Comparison of ENCODE assay signal across 28 cellular contexts in genomic region chr11:36219996-36220395, GRCh38.
"Had no signal": no experiment of that assay in that cellular context is flagged by ENCODE, and none has a peak within 500 bp of the region (broad histone marks: within the 10 kb centered on the region; RNA-seq: fewer than 3 reads in every experiment).

No MANE protein-coding gene starts in this region.

- H3K4me1 ChIP-seq: neural progenitor cell, parathyroid adenoma, psoas muscle, thyroid gland, tibial nerve had no signal

- DNase-seq: occipital lobe; ovary; posterior cingulate gyrus; psoas muscle; right cardiac atrium; right lobe of liver; sigmoid colon; small intestine; stimulated activated CD4-positive, alpha-beta T cell treated with anti-CD3 and anti-CD28 coated beads, Interleukin-15, amount 100 ng/mL, for 24 hours; stimulated activated CD4-positive, alpha-beta T cell treated with anti-CD3 and anti-CD28 coated beads, Interleukin-2, amount 100 ng/mL, for 24 hours; stimulated activated CD4-positive, alpha-beta T cell treated with anti-CD3 and anti-CD28 coated beads, Interleukin-2, amount 100 ng/mL, for 48 hours; stimulated activated CD4-positive, alpha-beta T cell treated with anti-CD3 and anti-CD28 coated beads, Interleukin-4, amount 100 ng/mL, for 24 hours; stimulated activated naive B cell treated with anti-CD40 and anti-IgM and Interleukin-4, amounts not matched to agents 10 μg/mL and 1 μg/mL and 100 μg/mL, for 72 hours; stimulated activated naive CD4-positive, alpha-beta T cell treated with Interleukin-2 at 50 U/mL for 16 hours; stomach; thyroid gland; trophoblast cell; upper lobe of left lung had no signal

- H3K4me3 Mint-ChIP-seq: nephron; neural progenitor cell; stimulated activated effector memory CD8-positive, alpha-beta T cell treated with anti-CD3 and anti-CD28 coated beads, Interleukin-12 subunit alpha, Interleukin-12 subunit beta, amount 100 ng/mL, for 72 hours; stimulated activated naive B cell treated with anti-CD40 and anti-IgM and Interleukin-4, amounts not matched to agents 10 μg/mL and 1 μg/mL and 100 μg/mL, for 72 hours; stimulated activated naive CD8-positive, alpha-beta T cell treated with anti-CD3 and anti-CD28 coated beads, Interleukin-15, Interleukin-2, amounts not matched to agents 100 ng/mL and 50 ng/mL, for 24 hours had no signal

- H3K27ac Mint-ChIP-seq: nephron; neural progenitor cell; progenitor cell of endocrine pancreas; stimulated activated effector memory CD8-positive, alpha-beta T cell treated with anti-CD3 and anti-CD28 coated beads, Interleukin-12 subunit alpha, Interleukin-12 subunit beta, amount 100 ng/mL, for 72 hours; stimulated activated naive B cell treated with anti-CD40 and anti-IgM and Interleukin-4, amounts not matched to agents 10 μg/mL and 1 μg/mL and 100 μg/mL, for 72 hours; stimulated activated naive CD8-positive, alpha-beta T cell treated with anti-CD3 and anti-CD28 coated beads, Interleukin-15, Interleukin-2, amounts not matched to agents 100 ng/mL and 50 ng/mL, for 24 hours had no signal

- ATAC-seq: psoas muscle; right cardiac atrium; right lobe of liver; stimulated activated effector memory CD8-positive, alpha-beta T cell treated with anti-CD3 and anti-CD28 coated beads, Interleukin-12 subunit alpha, Interleukin-12 subunit beta, amount 100 ng/mL, for 72 hours; stimulated activated naive B cell treated with anti-CD40 and anti-IgM and Interleukin-4, amounts not matched to agents 10 μg/mL and 1 μg/mL and 100 μg/mL, for 72 hours had no signal

- H3K36me3 ChIP-seq: neural progenitor cell, ovary, right lobe of liver, sigmoid colon, stomach, thoracic aorta, thyroid gland, upper lobe of left lung, vagina had no signal

- H3K27me3 Mint-ChIP-seq: progenitor cell of endocrine pancreas had no signal

- H3K27ac ChIP-seq: neural progenitor cell, ovary, parathyroid adenoma, psoas muscle, right lobe of liver, sigmoid colon, stomach, thoracic aorta, thyroid gland, tibial nerve, upper lobe of left lung, vagina had no signal

- H3K27me3 ChIP-seq: neural progenitor cell, ovary, right lobe of liver, sigmoid colon, stomach, thyroid gland, tibial nerve, upper lobe of left lung, vagina had no signal

- H3K9ac ChIP-seq: neural progenitor cell, parathyroid adenoma had no signal

- H3K4me1 Mint-ChIP-seq: stimulated activated effector memory CD8-positive, alpha-beta T cell treated with anti-CD3 and anti-CD28 coated beads, Interleukin-12 subunit alpha, Interleukin-12 subunit beta, amount 100 ng/mL, for 72 hours; stimulated activated naive B cell treated with anti-CD40 and anti-IgM and Interleukin-4, amounts not matched to agents 10 μg/mL and 1 μg/mL and 100 μg/mL, for 72 hours had no signal

- H3K79me2 ChIP-seq: parathyroid adenoma had no signal

- H3K9me3 ChIP-seq: ovary, right lobe of liver, thyroid gland had no signal

- H3K4me2 ChIP-seq: neural progenitor cell had no signal

- H3K4me3 ChIP-seq: neural progenitor cell, ovary, psoas muscle, right lobe of liver, sigmoid colon, stomach, thoracic aorta, thyroid gland, tibial nerve, upper lobe of left lung, vagina had no signal

- FAIRE-seq: small intestine, urothelium cell line had no signal

- H3K36me3 Mint-ChIP-seq: stimulated activated effector memory CD8-positive, alpha-beta T cell treated with anti-CD3 and anti-CD28 coated beads, Interleukin-12 subunit alpha, Interleukin-12 subunit beta, amount 100 ng/mL, for 72 hours; stimulated activated naive B cell treated with anti-CD40 and anti-IgM and Interleukin-4, amounts not matched to agents 10 μg/mL and 1 μg/mL and 100 μg/mL, for 72 hours had no signal

- H2AFZ ChIP-seq: neural progenitor cell, parathyroid adenoma had no signal
